Comparison of ENCODE assay signal across 26 cellular contexts in genomic region chr4:107939307-107939706, GRCh38. TPM values are rescaled to one million over a fixed set of nuclear protein-coding genes. Genes with fewer than 3 reads are reported as not detected.
DNase-seq lines count a peak whose midpoint lies in the region; ATAC-seq, FAIRE-seq and TF ChIP-seq lines count a peak whose summit lies in the region.
"Had no signal": no experiment of that assay in that cellular context is flagged by ENCODE, and none has a peak within 500 bp of the region (broad histone marks: within the 10 kb centered on the region; RNA-seq: fewer than 3 reads in every experiment).

No MANE protein-coding gene starts in this region.

- no peaks in the 10 kb centered on the region for H3K27me3 ChIP-seq in astrocyte (ENCODE audit: insufficient read depth, low read length)
- H3K27me3 ChIP-seq: BLaER1 treated with 17β-estradiol and CSF1 and Interleukin-3, amounts not matched to agents 10 nM and 100 nM; body of pancreas; esophagus muscularis mucosa; SJCRH30; upper lobe of left lung had no signal

- peaks cover 7% of the 10 kb centered on the region for H3K36me3 Mint-ChIP-seq in activated naive CD8-positive, alpha-beta T cell treated with anti-CD3 and anti-CD28 coated beads, Interleukin-2, amount 50 U/mL, for 24 hours (ENCODE audit: low read depth)
- peaks cover 17% of the 10 kb centered on the region for H3K36me3 Mint-ChIP-seq in activated naive CD8-positive, alpha-beta T cell treated with anti-CD3 and anti-CD28 coated beads for 36 hours
- H3K36me3 Mint-ChIP-seq in astrocyte (ENCODE audit: low read depth, unreplicated experiment), result no peaks in the 10 kb centered on the region
- peaks cover 16% of the 10 kb centered on the region for H3K36me3 Mint-ChIP-seq in effector memory CD8-positive, alpha-beta T cell (ENCODE audit: insufficient read depth)

- DNase-seq in activated naive CD8-positive, alpha-beta T cell treated with anti-CD3 and anti-CD28 coated beads, Interleukin-2, amount 50 U/mL, for 24 hours, result no peak
- DNase-seq in activated naive CD8-positive, alpha-beta T cell treated with anti-CD3 and anti-CD28 coated beads for 36 hours, result no peak
- DNase-seq in astrocyte (ENCODE audit: low read depth) (peak; percentile 36), foreskin melanocyte (peak; percentile 43), head of caudate nucleus (no peak)
- DNase-seq in effector memory CD8-positive, alpha-beta T cell, result no peak
- no peak for DNase-seq in activated effector memory CD4-positive, alpha-beta T cell treated with anti-CD3 and anti-CD28 coated beads, Interleukin-2, amount 50 U/mL, for 16 hours
- DNase-seq: activated T-cell treated with anti-CD3 and anti-CD28 coated beads, Interleukin-2, amount 50 U/mL, for 48 hours; body of pancreas; COR-L47; DMS79 treated with DMSO at 0.1 percent for 48 hours; effector CD8-positive, alpha-beta T cell; NCI-H1092 treated with DMSO at 0.1 percent for 48 hours; NCI-H187 treated with DMSO at 0.1 percent for 48 hours; NCI-H526 treated with DMSO at 0.1 percent for 48 hours; SJCRH30 had no signal

- H3K9me3 Mint-ChIP-seq in activated naive CD8-positive, alpha-beta T cell treated with anti-CD3 and anti-CD28 coated beads, Interleukin-2, amount 50 U/mL, for 24 hours, result no peaks in the 10 kb centered on the region
- H3K9me3 Mint-ChIP-seq in activated naive CD8-positive, alpha-beta T cell treated with anti-CD3 and anti-CD28 coated beads for 36 hours, result no peaks in the 10 kb centered on the region
- H3K9me3 Mint-ChIP-seq in astrocyte (ENCODE audit: unreplicated experiment), result no peaks in the 10 kb centered on the region
- no peaks in the 10 kb centered on the region for H3K9me3 Mint-ChIP-seq in effector memory CD8-positive, alpha-beta T cell
- H3K9me3 Mint-ChIP-seq: activated naive CD4-positive, alpha-beta T cell treated with anti-CD3 and anti-CD28 coated beads, Interleukin-2, amount 50 U/mL, for 24 hours; IgD-negative memory B cell; T-helper 1 cell treated with Interleukin-12 subunit alpha and Interleukin-12 subunit beta and Interleukin-4 antibody, amounts not matched to agents 30 μg/mL and 1 μg/mL, for 36 hours had no signal

- no peak overlapping the region for H3K27ac Mint-ChIP-seq in activated naive CD8-positive, alpha-beta T cell treated with anti-CD3 and anti-CD28 coated beads, Interleukin-2, amount 50 U/mL, for 24 hours
- H3K27ac Mint-ChIP-seq in activated naive CD8-positive, alpha-beta T cell treated with anti-CD3 and anti-CD28 coated beads for 36 hours, result no peak overlapping the region
- H3K27ac Mint-ChIP-seq in astrocyte (ENCODE audit: unreplicated experiment), result peak overlapping the region; percentile 43
- H3K27ac Mint-ChIP-seq in effector memory CD8-positive, alpha-beta T cell, result no peak overlapping the region
- H3K27ac Mint-ChIP-seq: activated naive CD4-positive, alpha-beta T cell treated with anti-CD3 and anti-CD28 coated beads, Interleukin-2, amount 50 U/mL, for 24 hours; IgD-negative memory B cell; T-helper 1 cell treated with Interleukin-12 subunit alpha and Interleukin-12 subunit beta and Interleukin-4 antibody, amounts not matched to agents 30 μg/mL and 1 μg/mL, for 36 hours had no signal

- H3K4me2 ChIP-seq in astrocyte (ENCODE audit: low read length), result no peak overlapping the region
- H3K4me2 ChIP-seq: A549 had no signal

- no peak overlapping the region for H3K27ac ChIP-seq in astrocyte (ENCODE audit: low read depth, low read length)
- H3K27ac ChIP-seq: A549; BLaER1 treated with 17β-estradiol and CSF1 and Interleukin-3, amounts not matched to agents 10 nM and 100 nM; body of pancreas; esophagus muscularis mucosa; SJCRH30; upper lobe of left lung had no signal

- H3K4me1 ChIP-seq in astrocyte (ENCODE audit: insufficient read depth, low read length), result no peaks in the 10 kb centered on the region
- H3K4me1 ChIP-seq: A549, body of pancreas, SJCRH30, upper lobe of left lung had no signal

- no peak overlapping the region for H2AFZ ChIP-seq in astrocyte (ENCODE audit: low read depth, low read length)

- H3K4me1 Mint-ChIP-seq in activated naive CD8-positive, alpha-beta T cell treated with anti-CD3 and anti-CD28 coated beads, Interleukin-2, amount 50 U/mL, for 24 hours, result peaks cover 10% of the 10 kb centered on the region
- peaks cover 16% of the 10 kb centered on the region for H3K4me1 Mint-ChIP-seq in activated naive CD8-positive, alpha-beta T cell treated with anti-CD3 and anti-CD28 coated beads for 36 hours
- H3K4me1 Mint-ChIP-seq in astrocyte (ENCODE audit: low read depth, unreplicated experiment), result peaks cover 8% of the 10 kb centered on the region
- peaks cover 3% of the 10 kb centered on the region in 2 donors for H3K4me1 Mint-ChIP-seq in effector memory CD8-positive, alpha-beta T cell (ENCODE audit: low read depth in 2 of 2)

- intact Hi-C loops in head of caudate nucleus (cut with DNase I), result no loop called here

- TF ChIP-seq CTCF in astrocyte (IDR thresholded peaks at IDR 0.05; ENCODE audit: insufficient read depth, low read depth, low read length), result no peak

- H3K4me3 ChIP-seq in astrocyte (ENCODE audit: insufficient read depth, low read depth, low read length), result no peak overlapping the region
- H3K4me3 ChIP-seq: A549; BLaER1 treated with 17β-estradiol and CSF1 and Interleukin-3, amounts not matched to agents 10 nM and 100 nM; body of pancreas; esophagus muscularis mucosa; SJCRH30; upper lobe of left lung had no signal

- H3K79me2 ChIP-seq in astrocyte (ENCODE audit: insufficient read depth, low read length), result no peaks in the 10 kb centered on the region

- H4K20me1 ChIP-seq in astrocyte (ENCODE audit: insufficient read depth, low read length), result no peaks in the 10 kb centered on the region
- H4K20me1 ChIP-seq: BLaER1 treated with 17β-estradiol and CSF1 and Interleukin-3, amounts not matched to agents 10 nM and 100 nM had no signal

- H3K9ac ChIP-seq in astrocyte (ENCODE audit: low read length), result no peak overlapping the region
- H3K9ac ChIP-seq: BLaER1 treated with 17β-estradiol and CSF1 and Interleukin-3, amounts not matched to agents 10 nM and 100 nM had no signal

- no peaks in the 10 kb centered on the region for H3K27me3 Mint-ChIP-seq in activated naive CD8-positive, alpha-beta T cell treated with anti-CD3 and anti-CD28 coated beads, Interleukin-2, amount 50 U/mL, for 24 hours
- no peaks in the 10 kb centered on the region for H3K27me3 Mint-ChIP-seq in activated naive CD8-positive, alpha-beta T cell treated with anti-CD3 and anti-CD28 coated beads for 36 hours
- H3K27me3 Mint-ChIP-seq in astrocyte (ENCODE audit: low read depth, unreplicated experiment), result no peaks in the 10 kb centered on the region
- H3K27me3 Mint-ChIP-seq in effector memory CD8-positive, alpha-beta T cell, result no peaks in the 10 kb centered on the region
- H3K27me3 Mint-ChIP-seq: activated naive CD4-positive, alpha-beta T cell treated with anti-CD3 and anti-CD28 coated beads, Interleukin-2, amount 50 U/mL, for 24 hours; IgD-negative memory B cell had no signal

- peak; percentile 23 for FAIRE-seq in astrocyte (lab: Jason Lieb, UNC)
- FAIRE-seq: A549, RCC 7860 had no signal

- peak; percentile 52 for ATAC-seq in activated naive CD8-positive, alpha-beta T cell treated with anti-CD3 and anti-CD28 coated beads, Interleukin-2, amount 50 U/mL, for 24 hours
- no peak for ATAC-seq in effector memory CD8-positive, alpha-beta T cell (replicated peaks)
- no peak for ATAC-seq in GM18873 (IDR thresholded peaks at IDR 0.05; ENCODE audit: low FRiP score, unreplicated experiment)
- ATAC-seq: A549, body of pancreas, HCT116 had no signal

- H3K9me3 ChIP-seq in astrocyte (ENCODE audit: insufficient read depth, low read depth, low read length), result no peaks in the 10 kb centered on the region
- H3K9me3 ChIP-seq: A549, body of pancreas, esophagus muscularis mucosa, SJCRH30, upper lobe of left lung had no signal

- H3K36me3 ChIP-seq in astrocyte (ENCODE audit: insufficient read depth, low read length), result no peaks in the 10 kb centered on the region
- H3K36me3 ChIP-seq: BLaER1 treated with 17β-estradiol and CSF1 and Interleukin-3, amounts not matched to agents 10 nM and 100 nM; upper lobe of left lung had no signal

- H3K4me3 Mint-ChIP-seq in activated naive CD8-positive, alpha-beta T cell treated with anti-CD3 and anti-CD28 coated beads, Interleukin-2, amount 50 U/mL, for 24 hours, result no peak overlapping the region
- no peak overlapping the region for H3K4me3 Mint-ChIP-seq in activated naive CD8-positive, alpha-beta T cell treated with anti-CD3 and anti-CD28 coated beads for 36 hours
- H3K4me3 Mint-ChIP-seq in astrocyte (ENCODE audit: unreplicated experiment), result no peak overlapping the region
- no peak overlapping the region for H3K4me3 Mint-ChIP-seq in effector memory CD8-positive, alpha-beta T cell
- H3K4me3 Mint-ChIP-seq: activated naive CD4-positive, alpha-beta T cell treated with anti-CD3 and anti-CD28 coated beads, Interleukin-2, amount 50 U/mL, for 24 hours; IgD-negative memory B cell; T-helper 1 cell treated with Interleukin-12 subunit alpha and Interleukin-12 subunit beta and Interleukin-4 antibody, amounts not matched to agents 30 μg/mL and 1 μg/mL, for 36 hours had no signal

RNA-seq across cellular contexts. Expression of gene CYP2U1, which starts 8.0 kb away (rescaled TPM):
- 1 to 10 TPM; 2.7 to 3.2 TPM for total RNA-seq in activated naive CD8-positive, alpha-beta T cell treated with anti-CD3 and anti-CD28 coated beads for 36 hours
- total RNA-seq in astrocyte, result 6.3 and 7.6 TPM in 2 replicates

RNA-seq across cellular contexts. Expression of gene HADH, which starts 50.4 kb away (rescaled TPM):
- total RNA-seq in activated naive CD8-positive, alpha-beta T cell treated with anti-CD3 and anti-CD28 coated beads for 36 hours, result 10 to 100 TPM; 49.6 to 51.2 TPM
- total RNA-seq in astrocyte, result 21.2 and 24.2 TPM in 2 replicates

Comparison
In these comparisons a context has a peak if more than half of its experiments do, and no peak if none do; other contexts are left out.
1. DNase-seq: peak in astrocyte (single experiment) and foreskin melanocyte (single experiment); none in activated naive CD8-positive, alpha-beta T cell treated with anti-CD3 and anti-CD28 coated beads, Interleukin-2, amount 50 U/mL, for 24 hours (single experiment), activated naive CD8-positive, alpha-beta T cell treated with anti-CD3 and anti-CD28 coated beads for 36 hours (single experiment), head of caudate nucleus (0 of 42), effector memory CD8-positive, alpha-beta T cell (0 of 3) and activated effector memory CD4-positive, alpha-beta T cell treated with anti-CD3 and anti-CD28 coated beads, Interleukin-2, amount 50 U/mL, for 16 hours (single experiment).